1 cellular context compared by ENCODE assay signal in the genomic region with DNA sequence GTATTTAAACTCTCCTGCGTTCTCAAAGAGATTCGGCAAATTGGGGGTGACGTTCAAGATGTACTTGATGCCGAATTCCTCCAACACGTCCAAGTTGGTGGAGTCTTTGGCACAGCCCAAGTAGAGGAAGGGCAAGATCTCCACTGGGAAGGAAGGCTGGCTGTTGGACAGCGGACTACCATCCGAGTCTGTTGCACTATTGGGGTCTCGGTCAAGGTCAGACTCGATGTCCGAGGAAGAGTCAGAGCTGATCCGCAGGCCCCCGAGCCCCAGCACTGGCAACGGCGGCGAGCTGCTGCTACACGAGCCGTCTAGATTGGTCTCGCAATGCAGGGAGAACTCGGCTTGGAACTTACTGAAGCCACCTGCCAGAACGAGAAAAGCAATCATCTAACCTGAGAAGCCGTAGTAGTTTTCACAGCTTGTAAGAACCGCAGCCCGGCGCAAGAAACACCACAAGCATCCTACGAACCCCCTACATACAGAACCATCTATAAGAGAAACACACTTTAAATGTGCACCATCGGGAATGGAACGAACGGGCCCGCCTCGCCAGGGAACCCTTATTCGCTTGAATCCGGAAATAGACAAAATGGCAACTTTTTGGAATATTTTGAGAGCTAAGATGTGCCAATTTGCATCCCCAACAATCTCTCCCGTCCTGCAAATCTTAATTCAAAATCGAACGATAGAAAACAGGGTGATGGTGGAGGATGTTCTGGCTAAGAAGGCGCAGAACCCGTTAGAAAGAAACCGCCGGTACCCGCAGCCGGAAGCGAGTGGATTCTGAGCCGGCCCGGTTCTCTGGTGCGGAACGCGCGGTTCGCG.
TF ChIP-seq lines count a peak whose summit lies in the region.

No MANE protein-coding gene starts in this region.

TF ChIP-seq in HepG2, 621 proteins besides CTCF, POLR2A, EP300 and RAD21 (continued from another document and continues in another):
- no peak for TF ChIP-seq PITX1 (CRISPR knock-in tag; IDR thresholded peaks at IDR 0.05)
- TF ChIP-seq NR2F6 (IDR thresholded peaks at IDR 0.05) = peak; percentile 46; the same call in 1 of the 2 replicates
- no peak for TF ChIP-seq NR2F6 (CRISPR knock-in tag; IDR thresholded peaks at IDR 0.05)
- TF ChIP-seq, protein P1, sequence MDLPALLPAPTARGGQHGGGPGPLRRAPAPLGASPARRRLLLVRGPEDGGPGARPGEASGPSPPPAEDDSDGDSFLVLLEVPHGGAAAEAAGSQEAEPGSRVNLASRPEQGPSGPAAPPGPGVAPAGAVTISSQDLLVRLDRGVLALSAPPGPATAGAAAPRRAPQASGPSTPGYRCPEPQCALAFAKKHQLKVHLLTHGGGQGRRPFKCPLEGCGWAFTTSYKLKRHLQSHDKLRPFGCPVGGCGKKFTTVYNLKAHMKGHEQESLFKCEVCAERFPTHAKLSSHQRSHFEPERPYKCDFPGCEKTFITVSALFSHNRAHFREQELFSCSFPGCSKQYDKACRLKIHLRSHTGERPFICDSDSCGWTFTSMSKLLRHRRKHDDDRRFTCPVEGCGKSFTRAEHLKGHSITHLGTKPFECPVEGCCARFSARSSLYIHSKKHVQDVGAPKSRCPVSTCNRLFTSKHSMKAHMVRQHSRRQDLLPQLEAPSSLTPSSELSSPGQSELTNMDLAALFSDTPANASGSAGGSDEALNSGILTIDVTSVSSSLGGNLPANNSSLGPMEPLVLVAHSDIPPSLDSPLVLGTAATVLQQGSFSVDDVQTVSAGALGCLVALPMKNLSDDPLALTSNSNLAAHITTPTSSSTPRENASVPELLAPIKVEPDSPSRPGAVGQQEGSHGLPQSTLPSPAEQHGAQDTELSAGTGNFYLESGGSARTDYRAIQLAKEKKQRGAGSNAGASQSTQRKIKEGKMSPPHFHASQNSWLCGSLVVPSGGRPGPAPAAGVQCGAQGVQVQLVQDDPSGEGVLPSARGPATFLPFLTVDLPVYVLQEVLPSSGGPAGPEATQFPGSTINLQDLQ (CRISPR knock-in tag; IDR thresholded peaks at IDR 0.05) = no peak
- no peak for TF ChIP-seq ZFYVE20 (CRISPR knock-in tag; IDR thresholded peaks at IDR 0.05; ENCODE audit: borderline replicate concordance, low read depth)
- TF ChIP-seq HCFC1 (IDR thresholded peaks at IDR 0.05; ENCODE audit: low read depth, low read length) = no peak
- TF ChIP-seq POLR2G (IDR thresholded peaks at IDR 0.05; ENCODE audit: low read depth, low read length) = peak; percentile 48
- TF ChIP-seq MTF1 (CRISPR knock-in tag; IDR thresholded peaks at IDR 0.05) = no peak
- 0 out of 2 replicates have a peak, but pooled peaks have one; percentile 44 for TF ChIP-seq ZNF225 (CRISPR knock-in tag; IDR thresholded peaks at IDR 0.05)
- no peak for TF ChIP-seq BORCS8-MEF2B (CRISPR knock-in tag; IDR thresholded peaks at IDR 0.05)
- TF ChIP-seq ZNF674 (CRISPR knock-in tag; IDR thresholded peaks at IDR 0.05; ENCODE audit: low read depth) = 0 out of 2 replicates have a peak, but pooled peaks have one; percentile 26
- no peak for TF ChIP-seq ZNF7 (CRISPR knock-in tag; IDR thresholded peaks at IDR 0.05)
- TF ChIP-seq ZNF83 (CRISPR knock-in tag; IDR thresholded peaks at IDR 0.05; ENCODE audit: borderline replicate concordance) = 0 out of 2 replicates have a peak, but pooled peaks have one; percentile 34
- TF ChIP-seq RBM22 (optimal IDR thresholded peaks at IDR 0.05; ENCODE audit: low read length) = peak; percentile 80
- no peak for TF ChIP-seq WIZ (CRISPR knock-in tag; IDR thresholded peaks at IDR 0.05)
- no peak for TF ChIP-seq SIX4 (CRISPR knock-in tag; IDR thresholded peaks at IDR 0.05)
- no peak for TF ChIP-seq SMAD9 (CRISPR knock-in tag; IDR thresholded peaks at IDR 0.05)
- TF ChIP-seq ZKSCAN1 (IDR thresholded peaks at IDR 0.05; ENCODE audit: low read length) = no peak
- TF ChIP-seq KDM2A (CRISPR knock-in tag; IDR thresholded peaks at IDR 0.05; ENCODE audit: borderline replicate concordance, low read depth) = no peak; the same call in 1 of the 2 replicates
- TF ChIP-seq, protein P2, sequence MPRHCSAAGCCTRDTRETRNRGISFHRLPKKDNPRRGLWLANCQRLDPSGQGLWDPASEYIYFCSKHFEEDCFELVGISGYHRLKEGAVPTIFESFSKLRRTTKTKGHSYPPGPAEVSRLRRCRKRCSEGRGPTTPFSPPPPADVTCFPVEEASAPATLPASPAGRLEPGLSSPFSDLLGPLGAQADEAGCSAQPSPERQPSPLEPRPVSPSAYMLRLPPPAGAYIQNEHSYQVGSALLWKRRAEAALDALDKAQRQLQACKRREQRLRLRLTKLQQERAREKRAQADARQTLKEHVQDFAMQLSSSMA (CRISPR knock-in tag; IDR thresholded peaks at IDR 0.05) = no peak
- no peak for TF ChIP-seq ZFP90 (CRISPR knock-in tag; IDR thresholded peaks at IDR 0.05; ENCODE audit: borderline replicate concordance)
- TF ChIP-seq ZNF768 (CRISPR knock-in tag; IDR thresholded peaks at IDR 0.05) = peak; percentile 35; the same call in 1 of the 2 replicates
- TF ChIP-seq, protein P3, sequence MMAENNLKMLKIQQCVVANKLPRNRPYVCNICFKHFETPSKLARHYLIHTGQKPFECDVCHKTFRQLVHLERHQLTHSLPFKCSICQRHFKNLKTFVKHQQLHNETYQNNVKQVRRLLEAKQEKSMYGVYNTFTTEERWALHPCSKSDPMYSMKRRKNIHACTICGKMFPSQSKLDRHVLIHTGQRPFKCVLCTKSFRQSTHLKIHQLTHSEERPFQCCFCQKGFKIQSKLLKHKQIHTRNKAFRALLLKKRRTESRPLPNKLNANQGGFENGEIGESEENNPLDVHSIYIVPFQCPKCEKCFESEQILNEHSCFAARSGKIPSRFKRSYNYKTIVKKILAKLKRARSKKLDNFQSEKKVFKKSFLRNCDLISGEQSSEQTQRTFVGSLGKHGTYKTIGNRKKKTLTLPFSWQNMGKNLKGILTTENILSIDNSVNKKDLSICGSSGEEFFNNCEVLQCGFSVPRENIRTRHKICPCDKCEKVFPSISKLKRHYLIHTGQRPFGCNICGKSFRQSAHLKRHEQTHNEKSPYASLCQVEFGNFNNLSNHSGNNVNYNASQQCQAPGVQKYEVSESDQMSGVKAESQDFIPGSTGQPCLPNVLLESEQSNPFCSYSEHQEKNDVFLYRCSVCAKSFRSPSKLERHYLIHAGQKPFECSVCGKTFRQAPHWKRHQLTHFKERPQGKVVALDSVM (CRISPR knock-in tag; IDR thresholded peaks at IDR 0.05) = no peak
- no peak for TF ChIP-seq ZNF24 (IDR thresholded peaks at IDR 0.05)
- TF ChIP-seq, protein P4, sequence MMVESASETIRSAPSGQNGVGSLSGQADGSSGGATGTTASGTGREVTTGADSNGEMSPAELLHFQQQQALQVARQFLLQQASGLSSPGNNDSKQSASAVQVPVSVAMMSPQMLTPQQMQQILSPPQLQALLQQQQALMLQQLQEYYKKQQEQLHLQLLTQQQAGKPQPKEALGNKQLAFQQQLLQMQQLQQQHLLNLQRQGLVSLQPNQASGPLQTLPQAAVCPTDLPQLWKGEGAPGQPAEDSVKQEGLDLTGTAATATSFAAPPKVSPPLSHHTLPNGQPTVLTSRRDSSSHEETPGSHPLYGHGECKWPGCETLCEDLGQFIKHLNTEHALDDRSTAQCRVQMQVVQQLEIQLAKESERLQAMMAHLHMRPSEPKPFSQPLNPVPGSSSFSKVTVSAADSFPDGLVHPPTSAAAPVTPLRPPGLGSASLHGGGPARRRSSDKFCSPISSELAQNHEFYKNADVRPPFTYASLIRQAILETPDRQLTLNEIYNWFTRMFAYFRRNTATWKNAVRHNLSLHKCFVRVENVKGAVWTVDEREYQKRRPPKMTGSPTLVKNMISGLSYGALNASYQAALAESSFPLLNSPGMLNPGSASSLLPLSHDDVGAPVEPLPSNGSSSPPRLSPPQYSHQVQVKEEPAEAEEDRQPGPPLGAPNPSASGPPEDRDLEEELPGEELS (CRISPR knock-in tag; IDR thresholded peaks at IDR 0.05) = no peak
- TF ChIP-seq, protein P5, sequence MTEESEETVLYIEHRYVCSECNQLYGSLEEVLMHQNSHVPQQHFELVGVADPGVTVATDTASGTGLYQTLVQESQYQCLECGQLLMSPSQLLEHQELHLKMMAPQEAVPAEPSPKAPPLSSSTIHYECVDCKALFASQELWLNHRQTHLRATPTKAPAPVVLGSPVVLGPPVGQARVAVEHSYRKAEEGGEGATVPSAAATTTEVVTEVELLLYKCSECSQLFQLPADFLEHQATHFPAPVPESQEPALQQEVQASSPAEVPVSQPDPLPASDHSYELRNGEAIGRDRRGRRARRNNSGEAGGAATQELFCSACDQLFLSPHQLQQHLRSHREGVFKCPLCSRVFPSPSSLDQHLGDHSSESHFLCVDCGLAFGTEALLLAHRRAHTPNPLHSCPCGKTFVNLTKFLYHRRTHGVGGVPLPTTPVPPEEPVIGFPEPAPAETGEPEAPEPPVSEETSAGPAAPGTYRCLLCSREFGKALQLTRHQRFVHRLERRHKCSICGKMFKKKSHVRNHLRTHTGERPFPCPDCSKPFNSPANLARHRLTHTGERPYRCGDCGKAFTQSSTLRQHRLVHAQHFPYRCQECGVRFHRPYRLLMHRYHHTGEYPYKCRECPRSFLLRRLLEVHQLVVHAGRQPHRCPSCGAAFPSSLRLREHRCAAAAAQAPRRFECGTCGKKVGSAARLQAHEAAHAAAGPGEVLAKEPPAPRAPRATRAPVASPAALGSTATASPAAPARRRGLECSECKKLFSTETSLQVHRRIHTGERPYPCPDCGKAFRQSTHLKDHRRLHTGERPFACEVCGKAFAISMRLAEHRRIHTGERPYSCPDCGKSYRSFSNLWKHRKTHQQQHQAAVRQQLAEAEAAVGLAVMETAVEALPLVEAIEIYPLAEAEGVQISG (CRISPR knock-in tag; IDR thresholded peaks at IDR 0.05) = no peak
- TF ChIP-seq ZNF549 (CRISPR knock-in tag; IDR thresholded peaks at IDR 0.05) = no peak
- TF ChIP-seq ZBTB1 (CRISPR knock-in tag; IDR thresholded peaks at IDR 0.05; ENCODE audit: borderline replicate concordance) = no peak
- TF ChIP-seq CHD4 (IDR thresholded peaks at IDR 0.05; ENCODE audit: borderline replicate concordance, low read length) = no peak
- TF ChIP-seq RBM39 (IDR thresholded peaks at IDR 0.05; ENCODE audit: low read depth, low read length, poor library complexity, severe bottlenecking) = peak; percentile 2
- no peak for TF ChIP-seq ZZZ3 (CRISPR knock-in tag; IDR thresholded peaks at IDR 0.05; ENCODE audit: borderline replicate concordance)
- TF ChIP-seq, protein P6, sequence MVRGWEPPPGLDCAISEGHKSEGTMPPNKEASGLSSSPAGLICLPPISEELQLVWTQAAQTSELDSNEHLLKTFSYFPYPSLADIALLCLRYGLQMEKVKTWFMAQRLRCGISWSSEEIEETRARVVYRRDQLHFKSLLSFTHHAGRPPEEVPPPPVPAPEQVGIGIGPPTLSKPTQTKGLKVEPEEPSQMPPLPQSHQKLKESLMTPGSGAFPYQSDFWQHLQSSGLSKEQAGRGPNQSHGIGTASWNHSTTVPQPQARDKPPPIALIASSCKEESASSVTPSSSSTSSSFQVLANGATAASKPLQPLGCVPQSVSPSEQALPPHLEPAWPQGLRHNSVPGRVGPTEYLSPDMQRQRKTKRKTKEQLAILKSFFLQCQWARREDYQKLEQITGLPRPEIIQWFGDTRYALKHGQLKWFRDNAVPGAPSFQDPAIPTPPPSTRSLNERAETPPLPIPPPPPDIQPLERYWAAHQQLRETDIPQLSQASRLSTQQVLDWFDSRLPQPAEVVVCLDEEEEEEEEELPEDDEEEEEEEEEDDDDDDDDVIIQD (CRISPR knock-in tag; IDR thresholded peaks at IDR 0.05; ENCODE audit: low read depth) = no peak
- TF ChIP-seq ZNF124 (CRISPR knock-in tag; IDR thresholded peaks at IDR 0.05) = no peak
- TF ChIP-seq NR2F2 (IDR thresholded peaks at IDR 0.05; ENCODE audit: borderline replicate concordance, low read depth) = no peak
- peak; percentile 95 for TF ChIP-seq ZC3H13 (CRISPR knock-in tag; IDR thresholded peaks at IDR 0.05)
- TF ChIP-seq SPEN (CRISPR knock-in tag; IDR thresholded peaks at IDR 0.05; ENCODE audit: low read depth) = 0 out of 2 replicates have a peak, but pooled peaks have one; percentile 29
- TF ChIP-seq ZC3H4 (CRISPR knock-in tag; IDR thresholded peaks at IDR 0.05; ENCODE audit: borderline replicate concordance) = no peak
- TF ChIP-seq, protein P7, sequence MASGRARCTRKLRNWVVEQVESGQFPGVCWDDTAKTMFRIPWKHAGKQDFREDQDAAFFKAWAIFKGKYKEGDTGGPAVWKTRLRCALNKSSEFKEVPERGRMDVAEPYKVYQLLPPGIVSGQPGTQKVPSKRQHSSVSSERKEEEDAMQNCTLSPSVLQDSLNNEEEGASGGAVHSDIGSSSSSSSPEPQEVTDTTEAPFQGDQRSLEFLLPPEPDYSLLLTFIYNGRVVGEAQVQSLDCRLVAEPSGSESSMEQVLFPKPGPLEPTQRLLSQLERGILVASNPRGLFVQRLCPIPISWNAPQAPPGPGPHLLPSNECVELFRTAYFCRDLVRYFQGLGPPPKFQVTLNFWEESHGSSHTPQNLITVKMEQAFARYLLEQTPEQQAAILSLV (CRISPR knock-in tag; IDR thresholded peaks at IDR 0.05; ENCODE audit: borderline replicate concordance) = no peak
- 0 out of 2 replicates have a peak, but pooled peaks have one; percentile 28 for TF ChIP-seq ZSCAN21 (CRISPR knock-in tag; IDR thresholded peaks at IDR 0.05; ENCODE audit: borderline replicate concordance)
- TF ChIP-seq, protein P8, sequence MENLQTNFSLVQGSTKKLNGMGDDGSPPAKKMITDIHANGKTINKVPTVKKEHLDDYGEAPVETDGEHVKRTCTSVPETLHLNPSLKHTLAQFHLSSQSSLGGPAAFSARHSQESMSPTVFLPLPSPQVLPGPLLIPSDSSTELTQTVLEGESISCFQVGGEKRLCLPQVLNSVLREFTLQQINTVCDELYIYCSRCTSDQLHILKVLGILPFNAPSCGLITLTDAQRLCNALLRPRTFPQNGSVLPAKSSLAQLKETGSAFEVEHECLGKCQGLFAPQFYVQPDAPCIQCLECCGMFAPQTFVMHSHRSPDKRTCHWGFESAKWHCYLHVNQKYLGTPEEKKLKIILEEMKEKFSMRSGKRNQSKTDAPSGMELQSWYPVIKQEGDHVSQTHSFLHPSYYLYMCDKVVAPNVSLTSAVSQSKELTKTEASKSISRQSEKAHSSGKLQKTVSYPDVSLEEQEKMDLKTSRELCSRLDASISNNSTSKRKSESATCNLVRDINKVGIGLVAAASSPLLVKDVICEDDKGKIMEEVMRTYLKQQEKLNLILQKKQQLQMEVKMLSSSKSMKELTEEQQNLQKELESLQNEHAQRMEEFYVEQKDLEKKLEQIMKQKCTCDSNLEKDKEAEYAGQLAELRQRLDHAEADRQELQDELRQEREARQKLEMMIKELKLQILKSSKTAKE (CRISPR knock-in tag; IDR thresholded peaks at IDR 0.05; ENCODE audit: borderline replicate concordance) = no peak
- TF ChIP-seq, protein P9, sequence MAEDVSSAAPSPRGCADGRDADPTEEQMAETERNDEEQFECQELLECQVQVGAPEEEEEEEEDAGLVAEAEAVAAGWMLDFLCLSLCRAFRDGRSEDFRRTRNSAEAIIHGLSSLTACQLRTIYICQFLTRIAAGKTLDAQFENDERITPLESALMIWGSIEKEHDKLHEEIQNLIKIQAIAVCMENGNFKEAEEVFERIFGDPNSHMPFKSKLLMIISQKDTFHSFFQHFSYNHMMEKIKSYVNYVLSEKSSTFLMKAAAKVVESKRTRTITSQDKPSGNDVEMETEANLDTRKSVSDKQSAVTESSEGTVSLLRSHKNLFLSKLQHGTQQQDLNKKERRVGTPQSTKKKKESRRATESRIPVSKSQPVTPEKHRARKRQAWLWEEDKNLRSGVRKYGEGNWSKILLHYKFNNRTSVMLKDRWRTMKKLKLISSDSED (CRISPR knock-in tag; IDR thresholded peaks at IDR 0.05) = no peak
- TF ChIP-seq KAT2B (IDR thresholded peaks at IDR 0.05; ENCODE audit: borderline replicate concordance, low read depth, low read length) = no peak
- no peak for TF ChIP-seq RFX3 (CRISPR knock-in tag; IDR thresholded peaks at IDR 0.05)
- TF ChIP-seq MEIS2 (CRISPR knock-in tag; IDR thresholded peaks at IDR 0.05) = no peak
- TF ChIP-seq ZNF724P (CRISPR knock-in tag; IDR thresholded peaks at IDR 0.05; ENCODE audit: borderline replicate concordance) = no peak
- TF ChIP-seq EZH2 (conservative IDR thresholded peaks at IDR 0.05; ENCODE audit: low read depth, low read length) = no peak
- no peak; the same call in 1 of the 2 replicates for TF ChIP-seq MXD4 (CRISPR knock-in tag; IDR thresholded peaks at IDR 0.05)
- TF ChIP-seq HDAC2 (CRISPR knock-in tag; IDR thresholded peaks at IDR 0.05) = no peak
